In the genomic region with DNA sequence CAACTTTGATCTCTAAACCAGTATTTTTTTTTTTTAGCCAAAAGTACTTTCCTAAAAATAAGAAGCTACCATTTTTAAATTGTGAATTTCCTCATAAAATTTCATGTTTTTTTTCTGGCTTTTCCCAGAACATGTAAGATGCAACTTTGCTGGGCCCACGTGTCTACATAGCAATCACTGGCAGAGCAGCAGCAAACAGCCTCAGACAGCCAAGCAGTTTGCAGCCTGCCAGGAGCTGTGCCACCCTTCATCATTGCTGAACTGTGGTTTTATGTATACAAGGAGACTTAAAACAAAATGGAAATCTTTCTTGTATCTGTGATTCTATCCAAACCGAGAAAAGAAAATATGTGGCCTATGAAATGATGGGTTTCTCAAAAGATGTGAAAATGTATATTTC, we compare ENCODE assay signal across 13 cellular contexts.
DNase-seq lines count a peak whose midpoint lies in the region; ATAC-seq lines count a peak whose summit lies in the region.
"Had no signal": no experiment of that assay in that cellular context is flagged by ENCODE, and none has a peak within 500 bp of the region (broad histone marks: within the 10 kb centered on the region; RNA-seq: fewer than 3 reads in every experiment).

No MANE protein-coding gene starts in this region.

- H3K27me3 ChIP-seq in ACC112 (ENCODE audit: insufficient read depth, low read length) (peaks cover 5% of the 10 kb centered on the region; the same call in 1 of the 2 replicates), MG63 (no peaks in the 10 kb centered on the region; the same call in 1 of the 2 replicates)
- H3K27me3 ChIP-seq: BE2C had no signal

- H3K9me3 ChIP-seq in MG63 = no peaks in the 10 kb centered on the region
- H3K9me3 ChIP-seq: BE2C had no signal

- ATAC-seq in HG03432 (IDR thresholded peaks at IDR 0.05; ENCODE audit: unreplicated experiment) (no peak), GM21723 (IDR thresholded peaks at IDR 0.05; ENCODE audit: unreplicated experiment) (no peak), HG03135 (IDR thresholded peaks at IDR 0.05; ENCODE audit: unreplicated experiment) (no peak)

- no peak overlapping the region for H2AFZ ChIP-seq in ACC112 (ENCODE audit: low read length, unreplicated experiment)

- peak overlapping the region; percentile 78 for H3K27ac ChIP-seq in ACC112 (ENCODE audit: low read depth, low read length)

- peaks cover 13% of the 10 kb centered on the region for H3K4me1 ChIP-seq in ACC112 (ENCODE audit: control insufficient read depth, insufficient read depth, low read length, unreplicated experiment)

- H3K79me2 ChIP-seq in ACC112 (ENCODE audit: control insufficient read depth, insufficient read depth, low read length, unreplicated experiment) = no peaks in the 10 kb centered on the region

- H3K36me3 ChIP-seq in ACC112 (ENCODE audit: insufficient read depth, low read length) (no peaks in the 10 kb centered on the region), MG63 (no peaks in the 10 kb centered on the region)
- H3K36me3 ChIP-seq: BE2C had no signal

- peak; percentile 5 for DNase-seq in MG63
- peak; percentile 63 for DNase-seq in RPMI8226
- DNase-seq in medulla oblongata (ENCODE audit: extremely low spot score) = peak; percentile 48
- no peak for DNase-seq in NCI-H1930 (lab: John Stamatoyannopoulos, UW)
- DNase-seq: BE2C; CD4-positive, alpha-beta memory T cell; DND-41; GF-D8; NK-92 treated with Interleukin-12 subunit alpha and Interleukin-12 subunit beta, amount 100 ng/mL, for 24 hours had no signal

- H3K4me3 ChIP-seq in ACC112 (ENCODE audit: low read depth, low read length) (peak overlapping the region; percentile 44), MG63 (no peak overlapping the region)

Comparison
In these comparisons a context has a peak if more than half of its experiments do, and no peak if none do; other contexts are left out.
1. DNase-seq: peak in MG63 (single experiment), RPMI8226 (single experiment) and medulla oblongata (single experiment); none in NCI-H1930 (0 of 2).